18 cellular contexts compared by ENCODE assay signal in the genomic region with DNA sequence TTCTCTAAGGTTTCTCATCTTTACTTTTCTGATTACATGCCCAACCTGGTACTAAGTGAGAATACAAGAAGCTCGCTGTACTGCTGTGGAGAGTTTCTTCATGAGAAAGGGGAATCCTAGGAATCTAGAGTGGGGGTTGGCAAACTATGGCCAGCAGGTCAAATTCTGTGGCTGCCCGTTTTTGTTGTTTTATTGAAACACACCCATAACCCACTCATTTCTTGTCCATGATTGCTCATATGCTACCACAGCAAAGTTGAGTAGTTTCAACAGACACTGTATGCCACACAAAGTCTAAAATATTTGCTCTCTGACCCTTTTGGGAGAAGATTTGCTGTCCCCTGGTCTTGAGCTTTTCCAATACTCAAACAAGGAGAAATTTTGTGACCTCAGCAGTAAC. TPM values are rescaled to one million over a fixed set of nuclear protein-coding genes. Genes with fewer than 3 reads are reported as not detected.
DNase-seq lines count a peak whose midpoint lies in the region; ATAC-seq and TF ChIP-seq lines count a peak whose summit lies in the region.
"Had no signal": no experiment of that assay in that cellular context is flagged by ENCODE, and none has a peak within 500 bp of the region (broad histone marks: within the 10 kb centered on the region; RNA-seq: fewer than 3 reads in every experiment).

No MANE protein-coding gene starts in this region.

- H3K27me3 ChIP-seq in mammary epithelial cell (ENCODE audit: insufficient read depth, low read length) (no peaks in the 10 kb centered on the region), heart right ventricle (no peaks in the 10 kb centered on the region)
- H3K27me3 ChIP-seq: neural progenitor cell, upper lobe of left lung had no signal

- H3K36me3 ChIP-seq in mammary epithelial cell (ENCODE audit: insufficient read depth, low read length) (peaks cover 12% of the 10 kb centered on the region), heart right ventricle (peaks cover 0 to 100% (median 34%) of the 10 kb centered on the region in 9 donors)

- H3K9ac ChIP-seq in mammary epithelial cell (ENCODE audit: insufficient read depth, low read length): no peak overlapping the region
- H3K9ac ChIP-seq: neural progenitor cell had no signal

- no peaks in the 10 kb centered on the region for H3K9me3 Mint-ChIP-seq in natural killer cell
- H3K9me3 Mint-ChIP-seq in natural killer cell treated with Interleukin-12 subunit alpha and Interleukin-12 subunit beta and Interleukin-15 and Interleukin-18, amount 100 ng/mL, for 72 hours: no peaks in the 10 kb centered on the region
- H3K9me3 Mint-ChIP-seq: memory B cell, neural progenitor cell had no signal

- DNase-seq in natural killer cell (no peak), mammary epithelial cell (peak; percentile 32), kidney glomerular epithelial cell (lab: John Stamatoyannopoulos, UW) (peak; percentile 55), heart right ventricle (no peak), DMS53 treated with DMSO at 0.1 percent for 48 hours (lab: John Stamatoyannopoulos, UW; ENCODE audit: unreplicated experiment) (no peak), superior temporal gyrus (ENCODE audit: extremely low spot score) (no peak)
- no peak for DNase-seq in natural killer cell treated with Interleukin-12 subunit alpha and Interleukin-12 subunit beta and Interleukin-15 and Interleukin-18, amount 100 ng/mL, for 72 hours (ENCODE audit: low spot score)
- DNase-seq in activated CD4-positive, CD25-positive, alpha-beta regulatory T cell (lab: John Stamatoyannopoulos, UW): no peak
- DNase-seq: ACHN; activated effector memory CD4-positive, alpha-beta T cell treated with Interleukin-2 at 50 U/mL for 16 hours; COR-L47; effector CD8-positive, alpha-beta T cell; NCI-H1105 treated with DMSO at 0.1 percent for 48 hours; NCI-H2171; NK-92 treated with Interleukin-12 subunit alpha and Interleukin-12 subunit beta, amount 100 ng/mL, for 24 hours; upper lobe of left lung had no signal

- no peaks in the 10 kb centered on the region for H3K79me2 ChIP-seq in mammary epithelial cell (ENCODE audit: insufficient read depth, low read length)

- no peaks in the 10 kb centered on the region for H4K20me1 ChIP-seq in mammary epithelial cell (ENCODE audit: insufficient read depth, low read length)

- H3K4me3 ChIP-seq in mammary epithelial cell (replicated peaks in 1 of 3; ENCODE audit: insufficient read depth in 1 of 3, low read depth in 2 of 3, low read length in 3 of 3) (no peak overlapping the region), heart right ventricle (no peak overlapping the region)
- H3K4me3 ChIP-seq: neural progenitor cell, upper lobe of left lung had no signal

- ATAC-seq in natural killer cell (no peak), heart right ventricle (no peak)
- no peak for ATAC-seq in natural killer cell treated with Interleukin-12 subunit alpha and Interleukin-12 subunit beta and Interleukin-15 and Interleukin-18, amount 100 ng/mL, for 72 hours

- 89% methylated on average over 2 of the region's 2 CpGs for WGBS in mammary epithelial cell (ENCODE audit: low coverage, missing lambda C conversion rate)
- WGBS in heart right ventricle, 2 donors: 81 to 84% methylated on average over 2 of the region's 2 CpGs

- no TSS peak for BruUV-seq in mammary epithelial cell (replicated peaks; lab: Mats Ljungman, UMichigan)

- H3K27me3 Mint-ChIP-seq in natural killer cell (ENCODE audit: low read depth in 2 of 2): no peaks in the 10 kb centered on the region
- H3K27me3 Mint-ChIP-seq in natural killer cell treated with Interleukin-12 subunit alpha and Interleukin-12 subunit beta and Interleukin-15 and Interleukin-18, amount 100 ng/mL, for 72 hours: no peaks in the 10 kb centered on the region
- H3K27me3 Mint-ChIP-seq: memory B cell had no signal

- intact Hi-C loops in natural killer cell (cut with micrococcal nuclease) (no loop called here), mammary epithelial cell (cut with micrococcal nuclease) (no loop called here), heart right ventricle (cut with DNase I) (no loop called here)

- H2AFZ ChIP-seq in mammary epithelial cell (ENCODE audit: low read depth, low read length): no peak overlapping the region
- H2AFZ ChIP-seq: neural progenitor cell had no signal

- CTCF ChIA-PET in mammary epithelial cell (lab: Charles Lee; ENCODE audit: low non-redundant PET): no interaction called here

- H3K4me1 Mint-ChIP-seq in natural killer cell: no peaks in the 10 kb centered on the region
- H3K4me1 Mint-ChIP-seq in natural killer cell treated with Interleukin-12 subunit alpha and Interleukin-12 subunit beta and Interleukin-15 and Interleukin-18, amount 100 ng/mL, for 72 hours (ENCODE audit: low read depth in 2 of 2): no peaks in the 10 kb centered on the region
- H3K4me1 Mint-ChIP-seq: memory B cell, neural progenitor cell had no signal

- H3K4me1 ChIP-seq in mammary epithelial cell (ENCODE audit: insufficient read depth, low read length): no peaks in the 10 kb centered on the region
- H3K4me1 ChIP-seq in heart right ventricle: no peaks in the 10 kb centered on the region
- H3K4me1 ChIP-seq: neural progenitor cell had no signal

- H3K36me3 Mint-ChIP-seq in natural killer cell: peaks cover 7% of the 10 kb centered on the region
- H3K36me3 Mint-ChIP-seq in natural killer cell treated with Interleukin-12 subunit alpha and Interleukin-12 subunit beta and Interleukin-15 and Interleukin-18, amount 100 ng/mL, for 72 hours: peaks cover 15% of the 10 kb centered on the region

- no peak overlapping the region for H3K27ac ChIP-seq in mammary epithelial cell (ENCODE audit: insufficient read depth, low read depth, low read length)
- no peak overlapping the region for H3K27ac ChIP-seq in heart right ventricle
- H3K27ac ChIP-seq: neural progenitor cell had no signal

- no peaks in the 10 kb centered on the region for H3K9me3 ChIP-seq in mammary epithelial cell (replicated peaks; ENCODE audit: insufficient read depth, low read length)
- H3K9me3 ChIP-seq in heart right ventricle: no peaks in the 10 kb centered on the region
- H3K9me3 ChIP-seq: upper lobe of left lung had no signal

- no peak overlapping the region for H3K4me3 Mint-ChIP-seq in natural killer cell
- H3K4me3 Mint-ChIP-seq in natural killer cell treated with Interleukin-12 subunit alpha and Interleukin-12 subunit beta and Interleukin-15 and Interleukin-18, amount 100 ng/mL, for 72 hours: no peak overlapping the region
- H3K4me3 Mint-ChIP-seq: memory B cell, neural progenitor cell had no signal

- in situ Hi-C loops in mammary epithelial cell (cut with MboI; ENCODE audit: low sequenced_read_pairs in 2 of 2): no loop called here

- no peak overlapping the region for H3K4me2 ChIP-seq in mammary epithelial cell (ENCODE audit: insufficient read depth, low read depth, low read length)
- H3K4me2 ChIP-seq: neural progenitor cell had no signal

- TF ChIP-seq CTCF in natural killer cell (IDR thresholded peaks at IDR 0.05): no peak
- TF ChIP-seq CTCF in mammary epithelial cell (conservative IDR thresholded peaks at IDR 0.05 in 1 of 2, IDR thresholded peaks at IDR 0.05 in 1 of 2; ENCODE audit: extremely low read depth in 1 of 2, insufficient read depth in 1 of 2, low read depth in 1 of 2, low read length in 2 of 2): no peak
- no peak for TF ChIP-seq CTCF in heart right ventricle (IDR thresholded peaks at IDR 0.05)

- dilution Hi-C loops in mammary epithelial cell (cut with HindIII; ENCODE audit: low sequenced_read_pairs): no loop called here

- H3K27ac Mint-ChIP-seq in natural killer cell: peak overlapping the region; percentile 5
- H3K27ac Mint-ChIP-seq in natural killer cell treated with Interleukin-12 subunit alpha and Interleukin-12 subunit beta and Interleukin-15 and Interleukin-18, amount 100 ng/mL, for 72 hours: no peak overlapping the region
- H3K27ac Mint-ChIP-seq: memory B cell, neural progenitor cell had no signal

RNA-seq across cellular contexts. Expression of a gene that starts 58.8 kb away (rescaled TPM):
- total RNA-seq in natural killer cell (1 to 10 TPM; 5.7 to 6.1 (median 6.0) TPM), mammary epithelial cell (10 to 100 TPM in 1 of 2 donors, 1 to 10 TPM in 1; 2.7 to 13.3 TPM), heart right ventricle (10 to 100 TPM; 16.5 to 29.8 (median 24.0) TPM)
- 10 to 100 TPM in 1 of 2 donors, 1 to 10 TPM in 1; 8.3 to 10.4 TPM for total RNA-seq in natural killer cell treated with Interleukin-12 subunit alpha and Interleukin-12 subunit beta and Interleukin-15 and Interleukin-18, amount 100 ng/mL, for 72 hours
- polyA plus RNA-seq in mammary epithelial cell (19.2 TPM), heart right ventricle (10 to 100 TPM; 20.3 to 39.0 TPM)
- 35.2 TPM for polyA minus RNA-seq in mammary epithelial cell

Comparison
In these comparisons a context has a peak if more than half of its experiments do, and no peak if none do; other contexts are left out.
1. H3K27ac Mint-ChIP-seq: peak in natural killer cell (2 of 2); none in natural killer cell treated with Interleukin-12 subunit alpha and Interleukin-12 subunit beta and Interleukin-15 and Interleukin-18, amount 100 ng/mL, for 72 hours (0 of 2).
2. DNase-seq: peak in mammary epithelial cell (single experiment) and kidney glomerular epithelial cell (single experiment); none in natural killer cell (single experiment), natural killer cell treated with Interleukin-12 subunit alpha and Interleukin-12 subunit beta and Interleukin-15 and Interleukin-18, amount 100 ng/mL, for 72 hours (single experiment), heart right ventricle (0 of 2), activated CD4-positive, CD25-positive, alpha-beta regulatory T cell (0 of 4), DMS53 treated with DMSO at 0.1 percent for 48 hours (single experiment) and superior temporal gyrus (single experiment).